16 cellular contexts compared by ENCODE assay signal in genomic region chr7:90657481-90657880, GRCh38.
DNase-seq lines count a peak whose midpoint lies in the region; ATAC-seq and TF ChIP-seq lines count a peak whose summit lies in the region.
"Had no signal": no experiment of that assay in that cellular context is flagged by ENCODE, and none has a peak within 500 bp of the region (broad histone marks: within the 10 kb centered on the region; RNA-seq: fewer than 3 reads in every experiment).

No MANE protein-coding gene starts in this region.

- DNase-seq in M059J (ENCODE audit: low read depth) (peak; percentile 51), amniotic epithelial cell (ENCODE audit: low read depth) (peak; percentile 35), astrocyte of the spinal cord (ENCODE audit: low read depth, low spot score) (peak; percentile 40)
- DNase-seq: Caco-2; CD4-positive, CD25-positive, alpha-beta regulatory T cell; CD8-positive, alpha-beta T cell; DMS53; DMS79 treated with DMSO at 0.1 percent for 48 hours; GF-D8; GM23248; H7; HCEC 1CT had no signal

- in situ Hi-C loops in astrocyte of the spinal cord (cut with HindIII; ENCODE audit: low sequenced_read_pairs), result no loop called here

- TF ChIP-seq CTCF in astrocyte of the spinal cord (IDR thresholded peaks at IDR 0.05; ENCODE audit: low read depth, low read length), result no peak

- ATAC-seq in GM21526 (IDR thresholded peaks at IDR 0.05; ENCODE audit: low FRiP score, unreplicated experiment) (no peak), HG02763 (IDR thresholded peaks at IDR 0.05; ENCODE audit: unreplicated experiment) (no peak), HG02938 (IDR thresholded peaks at IDR 0.05; ENCODE audit: unreplicated experiment) (no peak)
- ATAC-seq: CD8-positive, alpha-beta T cell had no signal

- no peak overlapping the region for H3K4me3 ChIP-seq in astrocyte of the spinal cord (ENCODE audit: low read depth, low read length)
- H3K4me3 ChIP-seq: BLaER1, GM23248 had no signal
